ENCODE assay signal across 2 cellular contexts in the genomic region with DNA sequence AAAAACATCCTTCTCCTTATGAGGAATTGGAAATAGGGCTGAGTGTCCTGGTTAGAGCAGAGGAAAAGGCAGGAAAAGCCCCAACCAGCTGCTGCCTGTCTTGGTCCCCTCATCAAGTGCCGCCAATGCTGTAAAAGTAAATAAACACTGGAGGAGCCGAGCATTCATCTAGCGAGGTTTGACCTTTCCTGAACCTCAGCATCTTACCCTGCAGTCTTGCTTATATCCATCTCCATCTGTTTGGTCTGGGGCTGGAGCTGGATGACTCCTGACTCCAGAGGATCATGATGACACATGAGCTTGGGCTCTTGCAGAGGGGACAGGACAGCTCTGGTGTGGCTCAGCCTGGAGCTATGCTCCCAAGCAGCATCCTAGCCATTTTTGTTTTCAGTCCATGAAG.
TF ChIP-seq lines count a peak whose summit lies in the region.

No MANE protein-coding gene starts in this region.

TF ChIP-seq in liver, 16 proteins besides CTCF, POLR2A, EP300 and RAD21:
- TF ChIP-seq HNF4G (IDR thresholded peaks at IDR 0.05) = no peak
- TF ChIP-seq NR2F2 (IDR thresholded peaks at IDR 0.05) = peak; percentile 87

TF ChIP-seq in HepG2, 621 proteins besides CTCF, POLR2A, EP300 and RAD21:
- TF ChIP-seq EED (CRISPR knock-in tag; IDR thresholded peaks at IDR 0.05) (no peak), ZNF672 (CRISPR knock-in tag; IDR thresholded peaks at IDR 0.05) (no peak), SCMH1 (CRISPR knock-in tag; IDR thresholded peaks at IDR 0.05; ENCODE audit: borderline replicate concordance) (no peak), NONO (IDR thresholded peaks at IDR 0.05) (no peak), NONO (CRISPR knock-in tag; conservative IDR thresholded peaks at IDR 0.05) (no peak), STAT5B (CRISPR knock-in tag; IDR thresholded peaks at IDR 0.05) (no peak), SP2 (CRISPR knock-in tag; IDR thresholded peaks at IDR 0.05) (no peak), TEAD2 (CRISPR knock-in tag; IDR thresholded peaks at IDR 0.05) (no peak)
- TF ChIP-seq, protein P1, sequence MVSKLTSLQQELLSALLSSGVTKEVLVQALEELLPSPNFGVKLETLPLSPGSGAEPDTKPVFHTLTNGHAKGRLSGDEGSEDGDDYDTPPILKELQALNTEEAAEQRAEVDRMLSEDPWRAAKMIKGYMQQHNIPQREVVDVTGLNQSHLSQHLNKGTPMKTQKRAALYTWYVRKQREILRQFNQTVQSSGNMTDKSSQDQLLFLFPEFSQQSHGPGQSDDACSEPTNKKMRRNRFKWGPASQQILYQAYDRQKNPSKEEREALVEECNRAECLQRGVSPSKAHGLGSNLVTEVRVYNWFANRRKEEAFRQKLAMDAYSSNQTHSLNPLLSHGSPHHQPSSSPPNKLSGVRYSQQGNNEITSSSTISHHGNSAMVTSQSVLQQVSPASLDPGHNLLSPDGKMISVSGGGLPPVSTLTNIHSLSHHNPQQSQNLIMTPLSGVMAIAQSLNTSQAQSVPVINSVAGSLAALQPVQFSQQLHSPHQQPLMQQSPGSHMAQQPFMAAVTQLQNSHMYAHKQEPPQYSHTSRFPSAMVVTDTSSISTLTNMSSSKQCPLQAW (CRISPR knock-in tag; IDR thresholded peaks at IDR 0.05) = no peak
- TF ChIP-seq, protein P2, sequence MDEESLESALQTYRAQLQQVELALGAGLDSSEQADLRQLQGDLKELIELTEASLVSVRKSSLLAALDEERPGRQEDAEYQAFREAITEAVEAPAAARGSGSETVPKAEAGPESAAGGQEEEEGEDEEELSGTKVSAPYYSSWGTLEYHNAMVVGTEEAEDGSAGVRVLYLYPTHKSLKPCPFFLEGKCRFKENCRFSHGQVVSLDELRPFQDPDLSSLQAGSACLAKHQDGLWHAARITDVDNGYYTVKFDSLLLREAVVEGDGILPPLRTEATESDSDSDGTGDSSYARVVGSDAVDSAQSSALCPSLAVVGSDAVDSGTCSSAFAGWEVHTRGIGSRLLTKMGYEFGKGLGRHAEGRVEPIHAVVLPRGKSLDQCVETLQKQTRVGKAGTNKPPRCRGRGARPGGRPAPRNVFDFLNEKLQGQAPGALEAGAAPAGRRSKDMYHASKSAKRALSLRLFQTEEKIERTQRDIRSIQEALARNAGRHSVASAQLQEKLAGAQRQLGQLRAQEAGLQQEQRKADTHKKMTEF (CRISPR knock-in tag; IDR thresholded peaks at IDR 0.05) = no peak
- TF ChIP-seq, protein P3, sequence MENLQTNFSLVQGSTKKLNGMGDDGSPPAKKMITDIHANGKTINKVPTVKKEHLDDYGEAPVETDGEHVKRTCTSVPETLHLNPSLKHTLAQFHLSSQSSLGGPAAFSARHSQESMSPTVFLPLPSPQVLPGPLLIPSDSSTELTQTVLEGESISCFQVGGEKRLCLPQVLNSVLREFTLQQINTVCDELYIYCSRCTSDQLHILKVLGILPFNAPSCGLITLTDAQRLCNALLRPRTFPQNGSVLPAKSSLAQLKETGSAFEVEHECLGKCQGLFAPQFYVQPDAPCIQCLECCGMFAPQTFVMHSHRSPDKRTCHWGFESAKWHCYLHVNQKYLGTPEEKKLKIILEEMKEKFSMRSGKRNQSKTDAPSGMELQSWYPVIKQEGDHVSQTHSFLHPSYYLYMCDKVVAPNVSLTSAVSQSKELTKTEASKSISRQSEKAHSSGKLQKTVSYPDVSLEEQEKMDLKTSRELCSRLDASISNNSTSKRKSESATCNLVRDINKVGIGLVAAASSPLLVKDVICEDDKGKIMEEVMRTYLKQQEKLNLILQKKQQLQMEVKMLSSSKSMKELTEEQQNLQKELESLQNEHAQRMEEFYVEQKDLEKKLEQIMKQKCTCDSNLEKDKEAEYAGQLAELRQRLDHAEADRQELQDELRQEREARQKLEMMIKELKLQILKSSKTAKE (CRISPR knock-in tag; IDR thresholded peaks at IDR 0.05; ENCODE audit: borderline replicate concordance) = no peak
- TF ChIP-seq, protein P4, sequence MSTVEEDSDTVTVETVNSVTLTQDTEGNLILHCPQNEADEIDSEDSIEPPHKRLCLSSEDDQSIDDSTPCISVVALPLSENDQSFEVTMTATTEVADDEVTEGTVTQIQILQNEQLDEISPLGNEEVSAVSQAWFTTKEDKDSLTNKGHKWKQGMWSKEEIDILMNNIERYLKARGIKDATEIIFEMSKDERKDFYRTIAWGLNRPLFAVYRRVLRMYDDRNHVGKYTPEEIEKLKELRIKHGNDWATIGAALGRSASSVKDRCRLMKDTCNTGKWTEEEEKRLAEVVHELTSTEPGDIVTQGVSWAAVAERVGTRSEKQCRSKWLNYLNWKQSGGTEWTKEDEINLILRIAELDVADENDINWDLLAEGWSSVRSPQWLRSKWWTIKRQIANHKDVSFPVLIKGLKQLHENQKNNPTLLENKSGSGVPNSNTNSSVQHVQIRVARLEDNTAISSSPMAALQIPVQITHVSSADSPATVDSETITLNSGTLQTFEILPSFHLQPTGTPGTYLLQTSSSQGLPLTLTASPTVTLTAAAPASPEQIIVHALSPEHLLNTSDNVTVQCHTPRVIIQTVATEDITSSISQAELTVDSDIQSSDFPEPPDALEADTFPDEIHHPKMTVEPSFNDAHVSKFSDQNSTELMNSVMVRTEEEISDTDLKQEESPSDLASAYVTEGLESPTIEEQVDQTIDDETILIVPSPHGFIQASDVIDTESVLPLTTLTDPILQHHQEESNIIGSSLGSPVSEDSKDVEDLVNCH (CRISPR knock-in tag; IDR thresholded peaks at IDR 0.05) = no peak
